In the genomic region with DNA sequence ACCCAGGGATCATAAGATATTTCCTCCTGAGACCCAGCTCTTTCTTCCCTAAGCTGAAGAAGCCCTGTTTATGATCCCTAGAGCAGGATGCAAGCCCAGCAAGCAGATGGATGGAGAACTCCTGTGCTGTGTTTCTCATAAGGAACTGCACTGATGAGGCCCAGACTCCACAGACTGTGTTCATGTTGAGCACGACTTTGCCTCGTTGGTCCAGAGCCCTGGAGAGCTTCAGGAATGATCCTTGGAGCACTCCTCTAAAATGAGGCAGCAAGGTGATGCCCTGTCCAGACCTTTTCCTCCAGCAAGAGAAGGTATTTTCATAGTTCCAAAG, we compare ENCODE assay signal across 1 cellular context.
TF ChIP-seq lines count a peak whose summit lies in the region.

No MANE protein-coding gene starts in this region.

TF ChIP-seq in HepG2, 621 proteins besides CTCF, POLR2A, EP300 and RAD21 (continued from another document):
- TF ChIP-seq SNAPC4 (CRISPR knock-in tag; IDR thresholded peaks at IDR 0.05), result no peak
- no peak for TF ChIP-seq ZNF138 (CRISPR knock-in tag; IDR thresholded peaks at IDR 0.05; ENCODE audit: low read depth)
- TF ChIP-seq NPAS2 (CRISPR knock-in tag; IDR thresholded peaks at IDR 0.05; ENCODE audit: borderline replicate concordance), result no peak
- TF ChIP-seq ZNF33B (CRISPR knock-in tag; IDR thresholded peaks at IDR 0.05), result no peak
- TF ChIP-seq ELF1 (CRISPR knock-in tag; IDR thresholded peaks at IDR 0.05), result no peak
- no peak for TF ChIP-seq ZNF292 (CRISPR knock-in tag; IDR thresholded peaks at IDR 0.05; ENCODE audit: borderline replicate concordance, low read depth)
